Comparison of ENCODE assay signal across 17 cellular contexts in the genomic region with DNA sequence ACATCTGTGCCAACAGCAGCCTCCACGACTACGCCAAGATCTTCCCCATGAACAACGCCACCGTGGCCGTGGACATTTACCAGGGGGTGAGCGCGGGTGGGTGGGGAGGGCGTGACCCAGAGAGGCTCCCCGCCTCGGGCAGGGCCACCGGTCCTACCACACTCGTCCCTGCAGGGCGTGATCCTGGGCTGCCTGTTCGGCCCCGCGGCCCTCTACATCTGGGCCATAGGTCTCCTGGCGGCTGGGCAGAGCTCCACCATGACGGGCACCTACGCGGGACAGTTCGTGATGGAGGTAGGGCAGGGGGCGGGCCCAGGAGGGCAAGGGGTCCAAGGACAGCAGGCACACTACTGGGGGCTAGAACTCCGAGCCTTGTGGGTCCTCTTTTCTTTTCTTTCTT. TPM values are rescaled to one million over a fixed set of nuclear protein-coding genes. Genes with fewer than 3 reads are reported as not detected.
DNase-seq lines count a peak whose midpoint lies in the region; ATAC-seq and TF ChIP-seq lines count a peak whose summit lies in the region.
"Had no signal": no experiment of that assay in that cellular context is flagged by ENCODE, and none has a peak within 500 bp of the region (broad histone marks: within the 10 kb centered on the region; RNA-seq: fewer than 3 reads in every experiment).

No MANE protein-coding gene starts in this region.

- H3K4me3 Mint-ChIP-seq in chondrocyte (ENCODE audit: unreplicated experiment) = no peak overlapping the region
- H3K4me3 Mint-ChIP-seq: CD8-positive, alpha-beta memory T cell; H9; IgD-negative memory B cell had no signal

- H3K9me2 ChIP-seq in hepatocyte (replicated peaks; ENCODE audit: insufficient read depth) = no peaks in the 10 kb centered on the region

- no peak for TF ChIP-seq CTCF in RWPE1 (conservative IDR thresholded peaks at IDR 0.05; ENCODE audit: low read depth)
- TF ChIP-seq CTCF in hepatocyte (IDR thresholded peaks at IDR 0.05; ENCODE audit: poor library complexity) = no peak
- no peak for TF ChIP-seq CTCF in upper lobe of right lung (IDR thresholded peaks at IDR 0.05)
- TF ChIP-seq CTCF in chondrocyte (IDR thresholded peaks at IDR 0.05) = no peak

- H3K79me2 ChIP-seq in hepatocyte = no peaks in the 10 kb centered on the region

- H3K27ac ChIP-seq in RWPE1 (peak overlapping the region; percentile 37), hepatocyte (no peak overlapping the region), upper lobe of right lung (no peak overlapping the region)
- H3K27ac ChIP-seq: GM23248 had no signal

- POLR2A ChIA-PET in RWPE1 (lab: Yijun Ruan, JAX; ENCODE audit: low non-redundant PET) = no interaction called here

- no peak overlapping the region for H3K27ac Mint-ChIP-seq in chondrocyte (ENCODE audit: unreplicated experiment)
- H3K27ac Mint-ChIP-seq: H9, IgD-negative memory B cell had no signal

- H3K4me1 ChIP-seq in hepatocyte (ENCODE audit: insufficient read depth) (no peaks in the 10 kb centered on the region), upper lobe of right lung (peaks cover 19% of the 10 kb centered on the region)

- H3K9me3 ChIP-seq in hepatocyte (ENCODE audit: low read depth) (no peaks in the 10 kb centered on the region), upper lobe of right lung (no peaks in the 10 kb centered on the region)
- H3K9me3 ChIP-seq: A549, Caco-2 had no signal

- H3K36me3 ChIP-seq in hepatocyte (replicated peaks; ENCODE audit: insufficient read depth, low read depth) = no peaks in the 10 kb centered on the region
- no peaks in the 10 kb centered on the region for H3K36me3 ChIP-seq in upper lobe of right lung

- intact Hi-C loops in upper lobe of right lung (cut with DNase I) = loop anchor here (10.0 kb wide), 1 partner anchor 96 kb away; a partner anchor contains a TSS

- no peak overlapping the region for H3K4me3 ChIP-seq in hepatocyte
- no peak overlapping the region for H3K4me3 ChIP-seq in upper lobe of right lung
- H3K4me3 ChIP-seq: A549, GM23248 had no signal

- H2AFZ ChIP-seq in hepatocyte = no peak overlapping the region
- H2AFZ ChIP-seq: GM23248 had no signal

- CTCF ChIA-PET in RWPE1 (lab: Yijun Ruan, JAX) = no interaction called here

- no peak for ATAC-seq in upper lobe of right lung
- ATAC-seq: A549 had no signal

- no peaks in the 10 kb centered on the region for H3K27me3 ChIP-seq in hepatocyte
- no peaks in the 10 kb centered on the region for H3K27me3 ChIP-seq in upper lobe of right lung

- H3K9me3 Mint-ChIP-seq in chondrocyte (ENCODE audit: low read depth) = no peaks in the 10 kb centered on the region
- H3K9me3 Mint-ChIP-seq: CD8-positive, alpha-beta memory T cell; H9; IgD-negative memory B cell had no signal

- no peaks in the 10 kb centered on the region for H3K36me3 Mint-ChIP-seq in chondrocyte (ENCODE audit: low read depth)
- H3K36me3 Mint-ChIP-seq: IgD-negative memory B cell had no signal

- peaks cover 2% of the 10 kb centered on the region for H3K27me3 Mint-ChIP-seq in chondrocyte (ENCODE audit: low read depth)

- peaks cover 11% of the 10 kb centered on the region for H3K4me1 Mint-ChIP-seq in chondrocyte (ENCODE audit: low read depth)

- DNase-seq in RWPE1 (ENCODE audit: low spot score) = no peak
- peak; percentile 3 for DNase-seq in hepatocyte (ENCODE audit: low spot score)
- DNase-seq in medulla oblongata (ENCODE audit: extremely low spot score) = peak; percentile 1
- peak; percentile 70 for DNase-seq in upper lobe of right lung
- DNase-seq in SKM-1 (lab: John Stamatoyannopoulos, UW; ENCODE audit: unreplicated experiment) = no peak
- no peak for DNase-seq in retina
- no peak for DNase-seq in chondrocyte (ENCODE audit: low spot score)
- DNase-seq: Caco-2; CD8-positive, alpha-beta memory T cell; DMS53; GF-D8; GM23248; H9 had no signal

- no peaks in the 10 kb centered on the region for H4K20me1 ChIP-seq in hepatocyte (ENCODE audit: insufficient read depth, poor library complexity, severe bottlenecking)

- WGBS in hepatocyte (ENCODE audit: low lambda C conversion rate, missing lambda C conversion rate) = 98% methylated on average over 6 of the region's 23 CpGs

- H3K4me2 ChIP-seq in hepatocyte = no peak overlapping the region
- H3K4me2 ChIP-seq: A549 had no signal

RNA-seq across cellular contexts. Expression of a gene that starts 8.5 kb away (rescaled TPM):
- total RNA-seq in hepatocyte (124 and 142 TPM in 2 replicates), upper lobe of right lung (169 TPM), chondrocyte (85.0 to 97.8 TPM (median 95.3 TPM) in 3 replicates)
- 48.4 and 53.1 TPM in 2 replicates for polyA plus RNA-seq in hepatocyte

RNA-seq across cellular contexts. Expression of a gene that starts 9.1 kb away (rescaled TPM):
- 0.60 and 0.72 TPM in 2 replicates for total RNA-seq in hepatocyte
- polyA plus RNA-seq in hepatocyte = 0.74 and 1.2 TPM in 2 replicates
- 302 TPM for total RNA-seq in upper lobe of right lung
- 0.08 to 0.15 TPM (median 0.10 TPM) in 3 replicates for total RNA-seq in chondrocyte
- total RNA-seq: GM23248 had no signal
- polyA plus RNA-seq: AG04450 had no signal

RNA-seq across cellular contexts. Expression of a gene that starts 27.7 kb away (rescaled TPM):
- total RNA-seq in hepatocyte (218 and 261 TPM in 2 replicates), upper lobe of right lung (not detected), chondrocyte (not detected in 3 replicates)
- polyA plus RNA-seq in hepatocyte = 151 and 160 TPM in 2 replicates
- total RNA-seq: CD8-positive, alpha-beta memory T cell; GM23248 had no signal
- polyA plus RNA-seq: AG04450; BJ; CD8-positive, alpha-beta memory T cell; GM23248 had no signal

RNA-seq across cellular contexts. Expression of a gene that starts 34.5 kb away (rescaled TPM):
- 0.33 TPM in 1 of 2 replicates, not detected in the other for total RNA-seq in hepatocyte
- polyA plus RNA-seq in hepatocyte = 0.39 and 0.70 TPM in 2 replicates
- 0.64 TPM for total RNA-seq in upper lobe of right lung
- total RNA-seq in chondrocyte = not detected in 3 replicates
- total RNA-seq: CD8-positive, alpha-beta memory T cell; GM23248; H9 had no signal
- polyA plus RNA-seq: AG04450; BJ; CD8-positive, alpha-beta memory T cell; GM23248 had no signal

Comparison
In these comparisons a context has a peak if more than half of its experiments do, and no peak if none do; other contexts are left out.
1. DNase-seq: peak in hepatocyte (single experiment), medulla oblongata (single experiment) and upper lobe of right lung (single experiment); none in RWPE1 (single experiment), SKM-1 (single experiment), retina (single experiment) and chondrocyte (single experiment).
2. RNA of a gene that starts 9.1 kb away (total RNA-seq): 302 TPM in upper lobe of right lung (single experiment); 0.60 to 0.72 TPM in hepatocyte and 0.08 to 0.15 TPM in chondrocyte; every median in the first group is over 100 times any median in the second.
3. RNA of a gene that starts 27.7 kb away (total RNA-seq): 218 to 261 TPM in hepatocyte; not detected in upper lobe of right lung (single experiment) and not detected in chondrocyte; every median in the first group is over 100 times any median in the second.